ENCODE assay signal across 8 cellular contexts in genomic region chr1:113930499-113931161, GRCh38. TPM values are rescaled to one million over a fixed set of nuclear protein-coding genes. Genes with fewer than 3 reads are reported as not detected.
DNase-seq lines count a peak whose midpoint lies in the region; ATAC-seq, FAIRE-seq and TF ChIP-seq lines count a peak whose summit lies in the region.

No MANE protein-coding gene starts in this region.

- H3K4me1 Mint-ChIP-seq in neural crest cell, result peaks cover 48% of the 10 kb centered on the region

- peaks cover 7% of the 10 kb centered on the region for H3K27me3 Mint-ChIP-seq in neural crest cell (ENCODE audit: low read depth)

- H3K9ac ChIP-seq in endothelial cell of umbilical vein (replicated peaks; ENCODE audit: extremely low read depth, insufficient read depth, low read length), result peak overlapping the region; percentile 89

- DNase-seq in GM12865 (ENCODE audit: low read depth), result peak; percentile 68
- DNase-seq in HFF-Myc (ENCODE audit: extremely low read depth, low read depth), result no peak
- DNase-seq in NCI-H2227 treated with DMSO at 0.1 percent for 48 hours (lab: John Stamatoyannopoulos, UW), result peak; percentile 84
- peak; percentile 43 to 50 for DNase-seq in activated CD8-positive, alpha-beta memory T cell treated with anti-CD3 and anti-CD28 coated beads for 4 hours (ENCODE audit: low read depth in 2 of 2)
- peak; percentile 84 for DNase-seq in endothelial cell of umbilical vein (ENCODE audit: low read depth, low spot score)
- DNase-seq in neural crest cell (ENCODE audit: low read depth, low spot score), result no peak
- no peak for DNase-seq in thoracic aorta (ENCODE audit: low spot score)
- no peak for DNase-seq in putamen (ENCODE audit: low spot score)

- H3K27ac Mint-ChIP-seq in neural crest cell (ENCODE audit: unreplicated experiment), result peak overlapping the region; percentile 15

- CTCF ChIA-PET in endothelial cell of umbilical vein (lab: Charles Lee), result interaction anchor here (0.6 to 6.8 kb wide), 22 partner anchors 9 to 1678 kb away, joined by 3 to 54 read pairs (median 4); partner anchors contain the start of genes AP4B1, DCLRE1B and RSBN1

- no peaks in the 10 kb centered on the region for H3K9me3 Mint-ChIP-seq in neural crest cell

- no TSS peak for BruUV-seq in endothelial cell of umbilical vein (replicated peaks; lab: Mats Ljungman, UMichigan)

- TF ChIP-seq CTCF in GM12865 (IDR thresholded peaks at IDR 0.05; ENCODE audit: insufficient read depth, low read depth, low read length, missing control alignments) (no peak), HFF-Myc (IDR thresholded peaks at IDR 0.05; ENCODE audit: low read depth, low read length, missing control alignments) (no peak), endothelial cell of umbilical vein (IDR thresholded peaks at IDR 0.05; ENCODE audit: extremely low read depth in 1 of 2, insufficient read depth in 1 of 2, low read depth in 1 of 2, low read length in 2 of 2) (no peak), neural crest cell (conservative IDR thresholded peaks at IDR 0.05) (no peak), thoracic aorta (IDR thresholded peaks at IDR 0.05) (no peak)

- H2AFZ ChIP-seq in endothelial cell of umbilical vein (ENCODE audit: low read depth, low read length), result no peak overlapping the region

- H3K9me3 ChIP-seq in endothelial cell of umbilical vein (replicated peaks; ENCODE audit: control insufficient read depth, insufficient read depth, low read length), result no peaks in the 10 kb centered on the region
- no peaks in the 10 kb centered on the region for H3K9me3 ChIP-seq in thoracic aorta

- H3K36me3 Mint-ChIP-seq in neural crest cell (ENCODE audit: low read depth), result no peaks in the 10 kb centered on the region

- dilution Hi-C loops in endothelial cell of umbilical vein (cut with MboI; ENCODE audit: extremely low pct_ligation_motif_present, low sequenced_read_pairs), result no loop called here

- H3K27ac ChIP-seq in endothelial cell of umbilical vein (ENCODE audit: insufficient read depth, low read depth, low read length), result peak overlapping the region; percentile 72
- peak overlapping the region; percentile 92 to 97 for H3K27ac ChIP-seq in thoracic aorta

- intact Hi-C loops in endothelial cell of umbilical vein (cut with micrococcal nuclease), result loop anchor here (1.0 to 2.0 kb wide), 2 partner anchors 17 to 46 kb away; no protein-coding TSS in a partner anchor

- ATAC-seq in thoracic aorta (ENCODE audit: insufficient number of reproducible peaks, low FRiP score, low read depth), result peak; percentile 36

- H3K36me3 ChIP-seq in endothelial cell of umbilical vein (ENCODE audit: control insufficient read depth in 2 of 2, extremely low read depth in 1 of 2, insufficient read depth in 2 of 2, low read length in 2 of 2) (no peaks in the 10 kb centered on the region), thoracic aorta (no peaks in the 10 kb centered on the region)

- peaks cover 60% of the 10 kb centered on the region for H3K79me2 ChIP-seq in endothelial cell of umbilical vein (ENCODE audit: control insufficient read depth, insufficient read depth, low read length)

- H3K4me1 ChIP-seq in endothelial cell of umbilical vein (ENCODE audit: control insufficient read depth, extremely low read depth, insufficient read depth, low read length) (peaks cover 26% of the 10 kb centered on the region), thoracic aorta (ENCODE audit: control insufficient read depth in 1 of 2, low read depth in 2 of 2) (peaks cover 24 to 46% of the 10 kb centered on the region in 2 donors)

- H3K4me3 ChIP-seq in GM12865 (ENCODE audit: low read depth, low read length) (peak overlapping the region; percentile 79), HFF-Myc (replicated peaks; ENCODE audit: low read depth, low read length) (peak overlapping the region; percentile 57), endothelial cell of umbilical vein (replicated peaks in 1 of 3; ENCODE audit: insufficient read depth in 1 of 3, low read depth in 1 of 3, low read length in 3 of 3) (peak overlapping the region; percentile 63 to 68 (median 65)), thoracic aorta (peak overlapping the region; percentile 84)

- no peaks in the 10 kb centered on the region for H4K20me1 ChIP-seq in endothelial cell of umbilical vein (replicated peaks; ENCODE audit: control insufficient read depth, extremely low read depth, insufficient read depth, low read length)

- no peaks in the 10 kb centered on the region for H3K27me3 ChIP-seq in endothelial cell of umbilical vein (ENCODE audit: control insufficient read depth in 2 of 2, insufficient read depth in 2 of 2, low read length in 2 of 2)
- H3K27me3 ChIP-seq in thoracic aorta (replicated peaks; ENCODE audit: insufficient read depth), result no peaks in the 10 kb centered on the region

- H3K4me3 Mint-ChIP-seq in neural crest cell, result peak overlapping the region; percentile 96

- peak; percentile 43 for FAIRE-seq in endothelial cell of umbilical vein (lab: Jason Lieb, UNC)

- peak overlapping the region; percentile 50 for H3K4me2 ChIP-seq in endothelial cell of umbilical vein (ENCODE audit: insufficient read depth, low read length)

- no peaks in the 10 kb centered on the region for H3K9me1 ChIP-seq in endothelial cell of umbilical vein (replicated peaks; ENCODE audit: control insufficient read depth, extremely low read depth, insufficient read depth, low read length)

- TF ChIP-seq POLR2A in endothelial cell of umbilical vein (IDR thresholded peaks at IDR 0.05; ENCODE audit: low read depth, low read length), result no peak

- POLR2A ChIA-PET in endothelial cell of umbilical vein (lab: Charles Lee), result interaction anchor here (1.0 to 2.1 kb wide), 4 partner anchors 17 to 118 kb away, joined by 3 to 8 read pairs (median 4); partner anchors contain the start of genes AP4B1, DCLRE1B and RSBN1

TF ChIP-seq in endothelial cell of umbilical vein, 7 proteins besides CTCF, POLR2A, EP300 and RAD21 (continues in another document):
- TF ChIP-seq EZH2 (IDR thresholded peaks at IDR 0.05; ENCODE audit: borderline replicate concordance, low read depth, low read length, severe bottlenecking) (no peak), POLR2AphosphoS5 (IDR thresholded peaks at IDR 0.05; ENCODE audit: insufficient read depth, low read depth, low read length) (no peak)

RNA-seq across cellular contexts. Expression of gene HIPK1, which starts 1.5 kb away (rescaled TPM):
- 50.2 and 56.1 TPM in 2 replicates for total RNA-seq in endothelial cell of umbilical vein
- 39.3 and 41.1 TPM in 2 replicates for polyA plus RNA-seq in endothelial cell of umbilical vein
- polyA plus RNA-seq in endothelial cell of umbilical vein (2011; cell fraction: cytosol; rRNA removed), result 22.1 and 25.3 TPM in 2 replicates
- polyA plus RNA-seq in endothelial cell of umbilical vein (2011; cell fraction: nucleus; rRNA removed), result 41.4 and 46.4 TPM in 2 replicates
- polyA plus RNA-seq in endothelial cell of umbilical vein (2012), result 22.4 and 27.1 TPM in 2 replicates
- 145 TPM in 2 replicates for polyA minus RNA-seq in endothelial cell of umbilical vein
- polyA minus RNA-seq in endothelial cell of umbilical vein (2011; cell fraction: cytosol; rRNA and poly(A)+ RNA removed), result 75.4 TPM
- 49.0 and 78.2 TPM in 2 replicates for polyA minus RNA-seq in endothelial cell of umbilical vein (2011; cell fraction: nucleus; rRNA and poly(A)+ RNA removed)
- 53.4 and 57.7 TPM in 2 replicates for total RNA-seq in neural crest cell
- 10 to 100 TPM; 47.4 to 59.1 TPM for total RNA-seq in thoracic aorta

RNA-seq across cellular contexts. Expression of gene DCLRE1B, which starts 25.5 kb away (rescaled TPM):
- total RNA-seq in endothelial cell of umbilical vein (10.7 and 10.8 TPM in 2 replicates), neural crest cell (21.4 and 21.5 TPM in 2 replicates), thoracic aorta (1 to 10 TPM; 3.2 to 4.4 TPM)
- 5.6 and 6.1 TPM in 2 replicates for polyA plus RNA-seq in endothelial cell of umbilical vein
- polyA plus RNA-seq in endothelial cell of umbilical vein (2011; cell fraction: cytosol; rRNA removed), result 5.2 and 6.4 TPM in 2 replicates
- 2.7 and 2.8 TPM in 2 replicates for polyA plus RNA-seq in endothelial cell of umbilical vein (2011; cell fraction: nucleus; rRNA removed)
- polyA plus RNA-seq in endothelial cell of umbilical vein (2012), result 5.6 and 9.1 TPM in 2 replicates
- 3.9 and 5.3 TPM in 2 replicates for polyA minus RNA-seq in endothelial cell of umbilical vein
- 9.9 TPM for polyA minus RNA-seq in endothelial cell of umbilical vein (2011; cell fraction: cytosol; rRNA and poly(A)+ RNA removed)
- polyA minus RNA-seq in endothelial cell of umbilical vein (2011; cell fraction: nucleus; rRNA and poly(A)+ RNA removed), result 2.0 and 2.2 TPM in 2 replicates

RNA-seq across cellular contexts. Expression of gene AP4B1, which starts 26.0 kb away (rescaled TPM):
- total RNA-seq in endothelial cell of umbilical vein (29.4 and 33.0 TPM in 2 replicates), neural crest cell (23.6 and 25.3 TPM in 2 replicates), thoracic aorta (10 to 100 TPM in 1 of 2 donors, 1 to 10 TPM in 1; 7.0 to 47.2 TPM)
- polyA plus RNA-seq in endothelial cell of umbilical vein, result 15.4 and 21.9 TPM in 2 replicates
- 16.8 and 18.6 TPM in 2 replicates for polyA plus RNA-seq in endothelial cell of umbilical vein (2011; cell fraction: cytosol; rRNA removed)
- 74.4 and 112 TPM in 2 replicates for polyA plus RNA-seq in endothelial cell of umbilical vein (2011; cell fraction: nucleus; rRNA removed)
- polyA plus RNA-seq in endothelial cell of umbilical vein (2012), result 19.7 and 24.7 TPM in 2 replicates
- polyA minus RNA-seq in endothelial cell of umbilical vein, result 28.1 and 34.1 TPM in 2 replicates
- 10.9 TPM for polyA minus RNA-seq in endothelial cell of umbilical vein (2011; cell fraction: cytosol; rRNA and poly(A)+ RNA removed)
- 37.7 and 42.9 TPM in 2 replicates for polyA minus RNA-seq in endothelial cell of umbilical vein (2011; cell fraction: nucleus; rRNA and poly(A)+ RNA removed)

RNA-seq across cellular contexts. Expression of gene BCL2L15, which starts 43.2 kb away (rescaled TPM):
- total RNA-seq in endothelial cell of umbilical vein (0.29 and 1.3 TPM in 2 replicates), neural crest cell (0.71 and 0.84 TPM in 2 replicates), thoracic aorta (1 to 10 TPM in 1 of 2 donors, under 1 TPM in 1; 0.14 to 1.7 TPM)
- polyA plus RNA-seq in endothelial cell of umbilical vein, result 0.28 and 0.40 TPM in 2 replicates
- polyA plus RNA-seq in endothelial cell of umbilical vein (2011; cell fraction: cytosol; rRNA removed), result 0.06 and 0.15 TPM in 2 replicates
- 1.4 and 2.5 TPM in 2 replicates for polyA plus RNA-seq in endothelial cell of umbilical vein (2011; cell fraction: nucleus; rRNA removed)
- polyA plus RNA-seq in endothelial cell of umbilical vein (2012), result 0.05 TPM in 1 of 2 replicates, not detected in the other
- polyA minus RNA-seq in endothelial cell of umbilical vein, result 0.22 and 0.32 TPM in 2 replicates
- polyA minus RNA-seq in endothelial cell of umbilical vein (2011; cell fraction: cytosol; rRNA and poly(A)+ RNA removed), result not detected
- polyA minus RNA-seq in endothelial cell of umbilical vein (2011; cell fraction: nucleus; rRNA and poly(A)+ RNA removed), result 0.67 and 1.1 TPM in 2 replicates

RNA-seq across cellular contexts. Expression of gene OLFML3, which starts 48.6 kb away (rescaled TPM):
- total RNA-seq in endothelial cell of umbilical vein (1.7 and 3.4 TPM in 2 replicates), neural crest cell (4.3 and 6.1 TPM in 2 replicates), thoracic aorta (10 to 100 TPM; 56.0 to 63.9 TPM)
- polyA plus RNA-seq in endothelial cell of umbilical vein, result 3.9 TPM in 2 replicates
- 2.1 TPM in 2 replicates for polyA plus RNA-seq in endothelial cell of umbilical vein (2011; cell fraction: cytosol; rRNA removed)
- 1.5 and 1.7 TPM in 2 replicates for polyA plus RNA-seq in endothelial cell of umbilical vein (2011; cell fraction: nucleus; rRNA removed)
- polyA plus RNA-seq in endothelial cell of umbilical vein (2012), result 1.9 and 2.1 TPM in 2 replicates
- 1.00 and 2.9 TPM in 2 replicates for polyA minus RNA-seq in endothelial cell of umbilical vein
- polyA minus RNA-seq in endothelial cell of umbilical vein (2011; cell fraction: cytosol; rRNA and poly(A)+ RNA removed), result not detected
- 1.4 and 2.2 TPM in 2 replicates for polyA minus RNA-seq in endothelial cell of umbilical vein (2011; cell fraction: nucleus; rRNA and poly(A)+ RNA removed)

Comparison
In these comparisons a context has a peak if more than half of its experiments do, and no peak if none do; other contexts are left out.
1. DNase-seq: peak in GM12865 (single experiment), NCI-H2227 treated with DMSO at 0.1 percent for 48 hours (single experiment), activated CD8-positive, alpha-beta memory T cell treated with anti-CD3 and anti-CD28 coated beads for 4 hours (2 of 2) and endothelial cell of umbilical vein (single experiment); none in HFF-Myc (single experiment), neural crest cell (single experiment), thoracic aorta (single experiment) and putamen (single experiment).
2. Peak in every context shown above with its lines, with median percentiles within 50 percentile points of each other: H3K4me3 ChIP-seq.